In genomic region chr3:154430014-154430413, GRCh38 we compare ENCODE assay signal across 13 cellular contexts. TPM values are rescaled to one million over a fixed set of nuclear protein-coding genes. Genes with fewer than 3 reads are reported as not detected.
DNase-seq lines count a peak whose midpoint lies in the region; ATAC-seq and TF ChIP-seq lines count a peak whose summit lies in the region.
"Had no signal": no experiment of that assay in that cellular context is flagged by ENCODE, and none has a peak within 500 bp of the region (broad histone marks: within the 10 kb centered on the region; RNA-seq: fewer than 3 reads in every experiment).

GPR149 (minus strand) TSS chr3:154430190; CDS start chr3:154429615, 575 bp downstream.

- no peak for TF ChIP-seq CTCF in smooth muscle cell (IDR thresholded peaks at IDR 0.05; ENCODE audit: borderline replicate concordance, insufficient read depth, poor library complexity, severe bottlenecking)
- TF ChIP-seq CTCF in CD8-positive, alpha-beta T cell (IDR thresholded peaks at IDR 0.05), result no peak

- no peak for ATAC-seq in HG03139 (IDR thresholded peaks at IDR 0.05; ENCODE audit: unreplicated experiment)
- no peak for ATAC-seq in CD8-positive, alpha-beta T cell

- H3K9ac ChIP-seq in iPS-18a (ENCODE audit: low read length) (no peak within 1 kb of the TSS), smooth muscle cell (ENCODE audit: low read depth) (no peak within 1 kb of the TSS)

- CTCF ChIA-PET in CD8-positive, alpha-beta T cell (lab: Charles Lee), result no interaction called here

- no peaks in the 10 kb centered on the region for H4K20me1 ChIP-seq in smooth muscle cell (ENCODE audit: low read depth)

- H3K27ac ChIP-seq in iPS-18a (ENCODE audit: low read length) (no peak within 1 kb of the TSS), smooth muscle cell (ENCODE audit: low read depth) (no peak within 1 kb of the TSS)
- H3K27ac ChIP-seq in CD8-positive, alpha-beta T cell (ENCODE audit: low read depth, low read length), result no peak within 1 kb of the TSS

- no peak within 1 kb of the TSS for H3K4me3 Mint-ChIP-seq in CD8-positive, alpha-beta T cell

- H3K27ac Mint-ChIP-seq in CD8-positive, alpha-beta T cell, result no peak within 1 kb of the TSS

- no peak within 1 kb of the TSS for H2AFZ ChIP-seq in smooth muscle cell (ENCODE audit: low read depth)

- H3K9me3 ChIP-seq in iPS-18a (ENCODE audit: control insufficient read depth, low read depth, low read length) (no peaks in the 10 kb centered on the region), smooth muscle cell (replicated peaks; ENCODE audit: low read depth) (no peaks in the 10 kb centered on the region)
- no peaks in the 10 kb centered on the region for H3K9me3 ChIP-seq in CD8-positive, alpha-beta T cell (ENCODE audit: low read length)

- H3K4me3 ChIP-seq in iPS-18a (ENCODE audit: low read length) (peak within 1 kb of the TSS; percentile 86), smooth muscle cell (peak within 1 kb of the TSS; percentile 35)
- no peak within 1 kb of the TSS for H3K4me3 ChIP-seq in CD8-positive, alpha-beta T cell (ENCODE audit: low read depth, low read length)

- peaks cover 10% of the 10 kb centered on the region for H3K4me1 ChIP-seq in iPS-18a (ENCODE audit: control insufficient read depth, low read depth, low read length)
- peaks cover 4% of the 10 kb centered on the region for H3K4me1 ChIP-seq in smooth muscle cell (ENCODE audit: low read depth)
- no peaks in the 10 kb centered on the region for H3K4me1 ChIP-seq in CD8-positive, alpha-beta T cell (ENCODE audit: insufficient read depth, low read length)

- H3K4me1 Mint-ChIP-seq in CD8-positive, alpha-beta T cell (ENCODE audit: low read depth), result no peaks in the 10 kb centered on the region

- POLR2A ChIA-PET in CD8-positive, alpha-beta T cell (lab: Charles Lee), result no interaction called here

- H3K27me3 Mint-ChIP-seq in CD8-positive, alpha-beta T cell (ENCODE audit: low read depth), result peaks cover 30% of the 10 kb centered on the region

- H3F3A ChIP-seq in smooth muscle cell (ENCODE audit: low read depth), result no peaks in the 10 kb centered on the region

- peak within 1 kb of the TSS; percentile 79 for H3K4me2 ChIP-seq in smooth muscle cell

- H3K79me2 ChIP-seq in smooth muscle cell (ENCODE audit: low read depth), result no peaks in the 10 kb centered on the region

- H3K36me3 Mint-ChIP-seq in CD8-positive, alpha-beta T cell, result no peaks in the 10 kb centered on the region

- H3K36me3 ChIP-seq in iPS-18a (ENCODE audit: control insufficient read depth, low read depth, low read length), result no peaks in the 10 kb centered on the region
- H3K36me3 ChIP-seq in smooth muscle cell (ENCODE audit: low read depth), result no peaks in the 10 kb centered on the region
- no peaks in the 10 kb centered on the region for H3K36me3 ChIP-seq in CD8-positive, alpha-beta T cell (ENCODE audit: insufficient read depth, low read length)

- no peaks in the 10 kb centered on the region for H3K9me3 Mint-ChIP-seq in CD8-positive, alpha-beta T cell

- intact Hi-C loops in CD8-positive, alpha-beta T cell (cut with DNase I, micrococcal nuclease), result no loop called here

- DNase-seq in DMS53 (lab: John Stamatoyannopoulos, UW) (peak; percentile 64), DMS53 treated with DMSO at 0.1 percent for 48 hours (lab: John Stamatoyannopoulos, UW; ENCODE audit: unreplicated experiment) (no peak), SK-N-DZ (ENCODE audit: low spot score) (peak; percentile 18), smooth muscle cell (lab: John Stamatoyannopoulos, UW; ENCODE audit: unreplicated experiment) (no peak), activated gamma-delta T cell (lab: John Stamatoyannopoulos, UW) (no peak)
- no peak for DNase-seq in CD8-positive, alpha-beta T cell
- DNase-seq: NCI-H446 treated with DMSO at 0.1 percent for 48 hours, substantia nigra had no signal

- peaks cover 39% of the 10 kb centered on the region for H3K27me3 ChIP-seq in iPS-18a (ENCODE audit: control insufficient read depth, insufficient read depth, low read length)
- H3K27me3 ChIP-seq in smooth muscle cell (ENCODE audit: low read depth), result peaks cover 67% of the 10 kb centered on the region
- H3K27me3 ChIP-seq in CD8-positive, alpha-beta T cell (ENCODE audit: insufficient read depth, low read length), result no peaks in the 10 kb centered on the region

- 27% methylated on average over 7 of the region's 7 CpGs for WGBS in smooth muscle cell (ENCODE audit: low lambda C conversion rate)

RNA-seq across cellular contexts. Expression of gene GPR149, which starts in this region (rescaled TPM):
- not detected in 2 replicates for polyA plus RNA-seq in SK-N-DZ (2014; cell fraction: cytosol; rRNA removed)
- not detected in 2 replicates for polyA plus RNA-seq in SK-N-DZ (2014; cell fraction: nucleus; rRNA removed)
- not detected in 2 replicates for total RNA-seq in smooth muscle cell
- polyA plus RNA-seq in smooth muscle cell, result not detected in 2 replicates
- total RNA-seq in CD8-positive, alpha-beta T cell, result not detected
- total RNA-seq: fibroblast of lung; lung microvascular endothelial cell; T-helper 1 cell treated with Interleukin-12 subunit alpha and Interleukin-12 subunit beta and Interleukin-4 antibody, amounts not matched to agents 30 ng/mL and 1 ng/mL, for 36 hours had no signal
- polyA plus RNA-seq: fibroblast of lung had no signal

Comparison
In these comparisons a context has a peak if more than half of its experiments do, and no peak if none do; other contexts are left out.
1. DNase-seq: peak in DMS53 (single experiment) and SK-N-DZ (single experiment); none in DMS53 treated with DMSO at 0.1 percent for 48 hours (single experiment), smooth muscle cell (single experiment), activated gamma-delta T cell (single experiment) and CD8-positive, alpha-beta T cell (0 of 7).